ENCODE assay signal across 1 cellular context in genomic region chr1:43946244-43947060, GRCh38.
TF ChIP-seq lines count a peak whose summit lies in the region.

Gene IPO13, plus strand, starts transcription at chr1:43946950. Its CDS starts 651 bp downstream, at chr1:43947601.

TF ChIP-seq in GM12878, 131 proteins besides CTCF, POLR2A, EP300 and RAD21 (continued from another document):
- TF ChIP-seq CUX1 (IDR thresholded peaks at IDR 0.05; ENCODE audit: insufficient replicate concordance, low read depth, low read length) (no peak), SREBF1 (IDR thresholded peaks at IDR 0.05; ENCODE audit: low read length) (no peak), SIN3A (IDR thresholded peaks at IDR 0.05; ENCODE audit: low read depth, low read length) (peak; percentile 35; the same call in 1 of the 2 replicates), CHD4 (IDR thresholded peaks at IDR 0.05) (no peak)
